Comparison of ENCODE assay signal across 8 cellular contexts in the genomic region with DNA sequence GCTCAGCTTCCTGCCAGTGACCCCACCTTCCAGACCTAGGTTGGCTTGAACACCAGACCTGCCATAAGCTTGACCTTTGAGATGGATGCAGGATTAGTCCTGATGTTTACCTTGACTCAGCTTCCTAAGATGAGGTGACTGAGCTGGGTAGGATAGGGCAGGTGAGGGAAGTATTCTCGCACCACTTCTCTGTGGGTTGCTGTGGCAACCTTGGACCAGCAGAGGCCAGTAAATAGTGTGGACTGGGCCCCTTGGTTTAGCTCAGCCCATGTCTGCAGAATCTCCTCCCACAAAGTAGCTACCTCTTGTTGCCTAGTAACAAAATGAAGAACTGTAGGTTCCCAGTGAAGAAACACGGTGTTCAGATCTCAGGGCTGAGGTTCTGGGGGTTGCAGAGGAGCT. TPM values are rescaled to one million over a fixed set of nuclear protein-coding genes. Genes with fewer than 3 reads are reported as not detected.
DNase-seq lines count a peak whose midpoint lies in the region; TF ChIP-seq lines count a peak whose summit lies in the region.

No MANE protein-coding gene starts in this region.

- H3K27me3 ChIP-seq in esophagus muscularis mucosa = no peaks in the 10 kb centered on the region

- no peak for TF ChIP-seq EP300 in esophagus muscularis mucosa (IDR thresholded peaks at IDR 0.05)

- peak; percentile 19 for TF ChIP-seq CTCF in GM12865 (IDR thresholded peaks at IDR 0.05; ENCODE audit: insufficient read depth, low read depth, low read length, missing control alignments)
- TF ChIP-seq CTCF in RWPE1 (conservative IDR thresholded peaks at IDR 0.05; ENCODE audit: low read depth) = no peak
- TF ChIP-seq CTCF in esophagus muscularis mucosa (IDR thresholded peaks at IDR 0.05) = no peak

- in situ Hi-C loops in ACHN (cut with HindIII; ENCODE audit: low pct_ligation_motif_present, low pct_unique_long_range_greater_than_20kb, low sequenced_read_pairs) = no loop called here

- H3K27ac ChIP-seq in RWPE1 (peak overlapping the region; percentile 36), esophagus muscularis mucosa (replicated peaks in 1 of 4) (no peak overlapping the region)

- no peaks in the 10 kb centered on the region for H3K9me3 ChIP-seq in esophagus muscularis mucosa

- POLR2A ChIA-PET in RWPE1 (lab: Yijun Ruan, JAX; ENCODE audit: low non-redundant PET) = interaction anchor here (0.5 kb wide), 1 partner anchor 993 kb away, joined by 4 read pairs; no protein-coding TSS in a partner anchor

- 83% methylated on average over 2 of the region's 2 CpGs for WGBS in esophagus muscularis mucosa

- H3K36me3 ChIP-seq in esophagus muscularis mucosa = no peaks in the 10 kb centered on the region

- H3K4me3 ChIP-seq in GM12865 (ENCODE audit: low read depth, low read length) (no peak overlapping the region), esophagus muscularis mucosa (no peak overlapping the region)

- peaks cover 7 to 22% (median 18%) of the 10 kb centered on the region in 4 donors for H3K4me1 ChIP-seq in esophagus muscularis mucosa

- no peak for TF ChIP-seq POLR2A in esophagus muscularis mucosa (IDR thresholded peaks at IDR 0.05; ENCODE audit: low read depth)

- CTCF ChIA-PET in RWPE1 (lab: Yijun Ruan, JAX) = interaction anchor here (0.6 to 1.6 kb wide), 5 partner anchors 24 to 208 kb away, joined by 3 to 5 read pairs (median 4); no protein-coding TSS in a partner anchor

- peak; percentile 31 for DNase-seq in ACHN
- DNase-seq in GM12865 (ENCODE audit: low read depth) = peak; percentile 63
- peak; percentile 54 for DNase-seq in RWPE1 (ENCODE audit: low spot score)
- peak; percentile 18 for DNase-seq in fibroblast of the conjunctiva (ENCODE audit: low read depth)
- DNase-seq in superior temporal gyrus (ENCODE audit: extremely low spot score) = peak; percentile 73
- DNase-seq in amniotic stem cell (lab: John Stamatoyannopoulos, UW) = no peak
- no peak for DNase-seq in stimulated activated CD4-positive, alpha-beta T cell treated with anti-CD3 and anti-CD28 coated beads, Interleukin-4, amount 100 ng/mL, for 4 hours
- DNase-seq in esophagus muscularis mucosa (ENCODE audit: extremely low spot score) = no peak

- intact Hi-C loops in esophagus muscularis mucosa (cut with DNase I) = no loop called here

RNA-seq across cellular contexts. Expression of gene RPS6KA1, which starts 8.4 kb away (rescaled TPM):
- total RNA-seq in esophagus muscularis mucosa = 10 to 100 TPM in 1 of 4 donors, 1 to 10 TPM in 3; 7.0 to 16.7 (median 8.7) TPM

Comparison
In these comparisons a context has a peak if more than half of its experiments do, and no peak if none do; other contexts are left out.
1. DNase-seq: peak in ACHN (single experiment), GM12865 (single experiment), RWPE1 (single experiment), fibroblast of the conjunctiva (single experiment) and superior temporal gyrus (single experiment); none in amniotic stem cell (single experiment), stimulated activated CD4-positive, alpha-beta T cell treated with anti-CD3 and anti-CD28 coated beads, Interleukin-4, amount 100 ng/mL, for 4 hours (0 of 2) and esophagus muscularis mucosa (single experiment).